Comparison of ENCODE assay signal across 17 cellular contexts in genomic region chr5:10244357-10244944, GRCh38. TPM values are rescaled to one million over a fixed set of nuclear protein-coding genes. Genes with fewer than 3 reads are reported as not detected.
DNase-seq lines count a peak whose midpoint lies in the region; ATAC-seq and TF ChIP-seq lines count a peak whose summit lies in the region.
"Had no signal": no experiment of that assay in that cellular context is flagged by ENCODE, and none has a peak within 500 bp of the region (broad histone marks: within the 10 kb centered on the region; RNA-seq: fewer than 3 reads in every experiment).

No MANE protein-coding gene starts in this region.

- peaks cover 7% of the 10 kb centered on the region for H3K79me2 ChIP-seq in smooth muscle cell (ENCODE audit: low read depth)

- H3F3A ChIP-seq in smooth muscle cell (ENCODE audit: low read depth), result no peaks in the 10 kb centered on the region

- H3K9me3 Mint-ChIP-seq in endodermal cell (no peaks in the 10 kb centered on the region), osteocyte (ENCODE audit: unreplicated experiment) (no peaks in the 10 kb centered on the region)
- H3K9me3 Mint-ChIP-seq in activated T-cell treated with anti-CD3 and anti-CD28 coated beads, Interleukin-2, amount 50 U/mL, for 4 hours, result no peaks in the 10 kb centered on the region
- H3K9me3 Mint-ChIP-seq: CD4-positive, CD25-positive, alpha-beta regulatory T cell; CD8-positive, alpha-beta memory T cell had no signal

- peaks cover 5% of the 10 kb centered on the region for H3K36me3 Mint-ChIP-seq in endodermal cell (ENCODE audit: low read depth)
- H3K36me3 Mint-ChIP-seq in osteocyte (ENCODE audit: unreplicated experiment), result peaks cover 2% of the 10 kb centered on the region
- peaks cover 2% of the 10 kb centered on the region for H3K36me3 Mint-ChIP-seq in activated T-cell treated with anti-CD3 and anti-CD28 coated beads, Interleukin-2, amount 50 U/mL, for 4 hours (ENCODE audit: insufficient read depth)

- 90 to 96% methylated on average over 6 to 9 of the region's 9 CpGs for WGBS in endodermal cell (ENCODE audit: insufficient coverage in 1 of 2, insufficient read length in 1 of 2), 2 experiments
- WGBS in smooth muscle cell (ENCODE audit: low lambda C conversion rate), result 94% methylated on average over 9 of the region's 9 CpGs

- no peak overlapping the region for H3K9ac ChIP-seq in endodermal cell (ENCODE audit: extremely low read depth, low read length, poor library complexity, severe bottlenecking)
- H3K9ac ChIP-seq in smooth muscle cell (ENCODE audit: low read depth), result no peak overlapping the region
- H3K9ac ChIP-seq: GM23248 had no signal

- H3K4me1 ChIP-seq in endodermal cell (ENCODE audit: control insufficient read depth, insufficient read depth, low read length) (no peaks in the 10 kb centered on the region), smooth muscle cell (ENCODE audit: low read depth) (no peaks in the 10 kb centered on the region)
- H3K4me1 ChIP-seq: BE2C, HAP-1 had no signal

- H2AFZ ChIP-seq in smooth muscle cell (ENCODE audit: low read depth), result no peak overlapping the region
- H2AFZ ChIP-seq: GM23248 had no signal

- H3K4me1 Mint-ChIP-seq in endodermal cell, result peaks cover 13% of the 10 kb centered on the region
- H3K4me1 Mint-ChIP-seq in osteocyte (ENCODE audit: unreplicated experiment), result peaks cover 9% of the 10 kb centered on the region
- H3K4me1 Mint-ChIP-seq in activated T-cell treated with anti-CD3 and anti-CD28 coated beads, Interleukin-2, amount 50 U/mL, for 4 hours (ENCODE audit: low read depth), result peaks cover 15% of the 10 kb centered on the region

- H3K27ac Mint-ChIP-seq in endodermal cell, result no peak overlapping the region
- H3K27ac Mint-ChIP-seq in osteocyte (ENCODE audit: unreplicated experiment), result no peak overlapping the region
- H3K27ac Mint-ChIP-seq: CD4-positive, CD25-positive, alpha-beta regulatory T cell; CD8-positive, alpha-beta memory T cell had no signal

- H3K27me3 ChIP-seq in endodermal cell (ENCODE audit: control insufficient read depth, insufficient read depth, low read length, poor library complexity, severe bottlenecking) (no peaks in the 10 kb centered on the region), smooth muscle cell (ENCODE audit: low read depth) (no peaks in the 10 kb centered on the region)
- H3K27me3 ChIP-seq: BE2C had no signal

- no peaks in the 10 kb centered on the region for H4K20me1 ChIP-seq in smooth muscle cell (ENCODE audit: low read depth)

- H3K9me3 ChIP-seq in endodermal cell (ENCODE audit: control insufficient read depth, low read length) (no peaks in the 10 kb centered on the region), smooth muscle cell (replicated peaks; ENCODE audit: low read depth) (no peaks in the 10 kb centered on the region)
- H3K9me3 ChIP-seq: BE2C, HAP-1 had no signal

- H3K27me3 Mint-ChIP-seq in endodermal cell (ENCODE audit: insufficient read depth) (no peaks in the 10 kb centered on the region), osteocyte (ENCODE audit: unreplicated experiment) (no peaks in the 10 kb centered on the region)
- H3K27me3 Mint-ChIP-seq in activated T-cell treated with anti-CD3 and anti-CD28 coated beads, Interleukin-2, amount 50 U/mL, for 4 hours (ENCODE audit: low read depth), result no peaks in the 10 kb centered on the region
- H3K27me3 Mint-ChIP-seq: CD4-positive, CD25-positive, alpha-beta regulatory T cell had no signal

- no peak for ATAC-seq in activated T-cell treated with anti-CD3 and anti-CD28 coated beads, Interleukin-2, amount 50 U/mL, for 4 hours
- no peak for ATAC-seq in HG03097 (IDR thresholded peaks at IDR 0.05; ENCODE audit: low FRiP score, unreplicated experiment)

- DNase-seq in HuH-7 (ENCODE audit: low spot score) (peak; percentile 15), endodermal cell (peak; percentile 9), osteocyte (ENCODE audit: extremely low spot score, unreplicated experiment) (peak; percentile 21), smooth muscle cell (lab: John Stamatoyannopoulos, UW; ENCODE audit: unreplicated experiment) (no peak)
- no peak for DNase-seq in activated T-cell treated with anti-CD3 and anti-CD28 coated beads, Interleukin-2, amount 50 U/mL, for 4 hours
- DNase-seq: BE2C; C1 segment of cervical spinal cord; CD4-positive, CD25-positive, alpha-beta regulatory T cell; CD8-positive, alpha-beta memory T cell; DMS153; DMS79; GDM1; GM23248; IMR-90 had no signal

- no peak overlapping the region for H3K4me2 ChIP-seq in smooth muscle cell

- TF ChIP-seq CTCF in endodermal cell (conservative IDR thresholded peaks at IDR 0.05) (no peak), osteocyte (IDR thresholded peaks at IDR 0.05) (no peak), smooth muscle cell (IDR thresholded peaks at IDR 0.05; ENCODE audit: borderline replicate concordance, insufficient read depth, poor library complexity, severe bottlenecking) (no peak)

- H3K27ac ChIP-seq in endodermal cell (ENCODE audit: low read depth, low read length), result no peak overlapping the region
- H3K27ac ChIP-seq in smooth muscle cell (ENCODE audit: low read depth), result no peak overlapping the region
- H3K27ac ChIP-seq: GM23248, HL-60 had no signal

- H3K4me3 Mint-ChIP-seq in endodermal cell (no peak overlapping the region), osteocyte (ENCODE audit: unreplicated experiment) (no peak overlapping the region)
- no peak overlapping the region for H3K4me3 Mint-ChIP-seq in activated T-cell treated with anti-CD3 and anti-CD28 coated beads, Interleukin-2, amount 50 U/mL, for 4 hours
- H3K4me3 Mint-ChIP-seq: CD8-positive, alpha-beta memory T cell had no signal

- H3K36me3 ChIP-seq in endodermal cell (ENCODE audit: control insufficient read depth, insufficient read depth, low read length) (no peaks in the 10 kb centered on the region), smooth muscle cell (ENCODE audit: low read depth) (no peaks in the 10 kb centered on the region)
- H3K36me3 ChIP-seq: BE2C, HAP-1 had no signal

- H3K4me3 ChIP-seq in endodermal cell (ENCODE audit: low read length) (no peak overlapping the region), smooth muscle cell (no peak overlapping the region)
- H3K4me3 ChIP-seq: GM23248, HAP-1 had no signal

RNA-seq across cellular contexts. Expression of gene ATPSCKMT, which starts 5.2 kb away (rescaled TPM):
- total RNA-seq in endodermal cell, result 10 to 100 TPM; 19.2 to 27.7 TPM
- polyA plus RNA-seq in endodermal cell (2013, experiment 1 of 2), result 14.0 TPM
- 14.8 TPM for polyA plus RNA-seq in endodermal cell (2013, experiment 2 of 2)
- 20.3 and 21.6 TPM in 2 replicates for total RNA-seq in osteocyte
- total RNA-seq in activated T-cell treated with anti-CD3 and anti-CD28 coated beads, Interleukin-2, amount 50 U/mL, for 4 hours, result 10 to 100 TPM; 25.3 to 32.5 (median 27.7) TPM
- total RNA-seq in smooth muscle cell, result 15.8 and 20.1 TPM in 2 replicates
- 6.9 and 9.8 TPM in 2 replicates for polyA plus RNA-seq in smooth muscle cell

RNA-seq across cellular contexts. Expression of gene CCT5, which starts 5.6 kb away (rescaled TPM):
- 100 to 1,000 TPM; 316 to 356 TPM for total RNA-seq in endodermal cell
- polyA plus RNA-seq in endodermal cell (2013, experiment 1 of 2), result 335 TPM
- polyA plus RNA-seq in endodermal cell (2013, experiment 2 of 2), result 321 TPM
- total RNA-seq in osteocyte, result 159 and 161 TPM in 2 replicates
- 100 to 1,000 TPM; 597 to 728 (median 646) TPM for total RNA-seq in activated T-cell treated with anti-CD3 and anti-CD28 coated beads, Interleukin-2, amount 50 U/mL, for 4 hours
- 188 and 198 TPM in 2 replicates for total RNA-seq in smooth muscle cell
- 146 and 172 TPM in 2 replicates for polyA plus RNA-seq in smooth muscle cell

Comparison
In these comparisons a context has a peak if more than half of its experiments do, and no peak if none do; other contexts are left out.
1. DNase-seq: peak in HuH-7 (single experiment), endodermal cell (single experiment) and osteocyte (single experiment); none in activated T-cell treated with anti-CD3 and anti-CD28 coated beads, Interleukin-2, amount 50 U/mL, for 4 hours (single experiment) and smooth muscle cell (single experiment).